2 cellular contexts compared by ENCODE assay signal in the genomic region with DNA sequence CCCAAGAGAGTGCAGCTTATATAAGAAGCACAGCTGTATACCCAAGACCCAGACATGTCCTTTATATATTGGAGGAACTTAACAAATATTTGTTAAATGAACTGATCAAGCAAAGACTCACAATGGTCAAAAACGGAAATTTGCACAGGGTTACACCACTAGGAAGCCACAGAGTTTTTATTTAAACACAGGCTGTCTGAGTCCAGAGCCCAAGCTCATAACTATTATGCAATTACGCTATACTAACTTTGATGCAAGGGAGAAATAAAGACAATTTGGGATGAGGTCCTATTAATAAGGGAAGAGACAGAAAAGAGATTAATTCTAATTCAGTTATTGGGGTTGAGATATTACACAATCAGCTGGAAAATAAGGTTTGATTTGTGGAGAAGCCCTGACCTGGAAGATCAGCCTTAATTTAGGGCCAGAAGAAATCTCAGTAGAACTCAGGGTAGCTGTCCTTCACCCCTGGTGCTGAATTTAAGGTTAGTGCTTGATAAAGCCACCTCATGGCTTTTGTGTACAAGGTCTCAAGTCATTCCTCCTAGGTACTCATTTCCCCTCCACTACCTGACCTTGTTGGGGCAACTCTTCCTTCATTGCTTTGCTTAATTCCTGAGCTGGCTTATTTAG.
A peak's percentile ranks its signal among the peaks of the same experiment; 100 is the strongest.
TF ChIP-seq lines count a peak whose summit lies in the region.

No MANE protein-coding gene starts in this region.

TF ChIP-seq in HepG2, 621 proteins besides CTCF, POLR2A, EP300 and RAD21 (continues in another document):
- no peak for TF ChIP-seq FIP1L1 (IDR thresholded peaks at IDR 0.05; ENCODE audit: borderline replicate concordance, insufficient read depth, low read depth, low read length)
- peak; percentile 92 for TF ChIP-seq GFI1 (CRISPR knock-in tag; IDR thresholded peaks at IDR 0.05; ENCODE audit: borderline replicate concordance)
- TF ChIP-seq ZFP90 (CRISPR knock-in tag; IDR thresholded peaks at IDR 0.05; ENCODE audit: borderline replicate concordance) = no peak
- no peak for TF ChIP-seq BORCS8-MEF2B (CRISPR knock-in tag; IDR thresholded peaks at IDR 0.05)
- TF ChIP-seq REL (CRISPR knock-in tag; conservative IDR thresholded peaks at IDR 0.05) = no peak
- TF ChIP-seq DNMT3B (CRISPR knock-in tag; conservative IDR thresholded peaks at IDR 0.05) = 0 out of 2 replicates have a peak, but pooled peaks have one; percentile 33
- TF ChIP-seq, protein P1, sequence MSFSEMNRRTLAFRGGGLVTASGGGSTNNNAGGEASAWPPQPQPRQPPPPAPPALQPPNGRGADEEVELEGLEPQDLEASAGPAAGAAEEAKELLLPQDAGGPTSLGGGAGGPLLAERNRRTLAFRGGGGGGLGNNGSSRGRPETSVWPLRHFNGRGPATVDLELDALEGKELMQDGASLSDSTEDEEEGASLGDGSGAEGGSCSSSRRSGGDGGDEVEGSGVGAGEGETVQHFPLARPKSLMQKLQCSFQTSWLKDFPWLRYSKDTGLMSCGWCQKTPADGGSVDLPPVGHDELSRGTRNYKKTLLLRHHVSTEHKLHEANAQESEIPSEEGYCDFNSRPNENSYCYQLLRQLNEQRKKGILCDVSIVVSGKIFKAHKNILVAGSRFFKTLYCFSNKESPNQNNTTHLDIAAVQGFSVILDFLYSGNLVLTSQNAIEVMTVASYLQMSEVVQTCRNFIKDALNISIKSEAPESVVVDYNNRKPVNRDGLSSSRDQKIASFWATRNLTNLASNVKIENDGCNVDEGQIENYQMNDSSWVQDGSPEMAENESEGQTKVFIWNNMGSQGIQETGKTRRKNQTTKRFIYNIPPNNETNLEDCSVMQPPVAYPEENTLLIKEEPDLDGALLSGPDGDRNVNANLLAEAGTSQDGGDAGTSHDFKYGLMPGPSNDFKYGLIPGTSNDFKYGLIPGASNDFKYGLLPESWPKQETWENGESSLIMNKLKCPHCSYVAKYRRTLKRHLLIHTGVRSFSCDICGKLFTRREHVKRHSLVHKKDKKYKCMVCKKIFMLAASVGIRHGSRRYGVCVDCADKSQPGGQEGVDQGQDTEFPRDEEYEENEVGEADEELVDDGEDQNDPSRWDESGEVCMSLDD (CRISPR knock-in tag; IDR thresholded peaks at IDR 0.05; ENCODE audit: borderline replicate concordance) = no peak
- TF ChIP-seq, protein P2, sequence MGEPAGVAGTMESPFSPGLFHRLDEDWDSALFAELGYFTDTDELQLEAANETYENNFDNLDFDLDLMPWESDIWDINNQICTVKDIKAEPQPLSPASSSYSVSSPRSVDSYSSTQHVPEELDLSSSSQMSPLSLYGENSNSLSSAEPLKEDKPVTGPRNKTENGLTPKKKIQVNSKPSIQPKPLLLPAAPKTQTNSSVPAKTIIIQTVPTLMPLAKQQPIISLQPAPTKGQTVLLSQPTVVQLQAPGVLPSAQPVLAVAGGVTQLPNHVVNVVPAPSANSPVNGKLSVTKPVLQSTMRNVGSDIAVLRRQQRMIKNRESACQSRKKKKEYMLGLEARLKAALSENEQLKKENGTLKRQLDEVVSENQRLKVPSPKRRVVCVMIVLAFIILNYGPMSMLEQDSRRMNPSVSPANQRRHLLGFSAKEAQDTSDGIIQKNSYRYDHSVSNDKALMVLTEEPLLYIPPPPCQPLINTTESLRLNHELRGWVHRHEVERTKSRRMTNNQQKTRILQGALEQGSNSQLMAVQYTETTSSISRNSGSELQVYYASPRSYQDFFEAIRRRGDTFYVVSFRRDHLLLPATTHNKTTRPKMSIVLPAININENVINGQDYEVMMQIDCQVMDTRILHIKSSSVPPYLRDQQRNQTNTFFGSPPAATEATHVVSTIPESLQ (CRISPR knock-in tag; conservative IDR thresholded peaks at IDR 0.05) = no peak
- no peak for TF ChIP-seq ATF7-NPFF (CRISPR knock-in tag; IDR thresholded peaks at IDR 0.05; ENCODE audit: low read depth)
- TF ChIP-seq ZNF674 (CRISPR knock-in tag; IDR thresholded peaks at IDR 0.05; ENCODE audit: low read depth) = no peak
- TF ChIP-seq ZNF292 (CRISPR knock-in tag; IDR thresholded peaks at IDR 0.05; ENCODE audit: borderline replicate concordance, low read depth) = no peak
- TF ChIP-seq AGO1 (IDR thresholded peaks at IDR 0.05; ENCODE audit: low read depth, low read length, poor library complexity, severe bottlenecking) = no peak
- TF ChIP-seq SRSF1 (optimal IDR thresholded peaks at IDR 0.05; ENCODE audit: low read depth, low read length) = no peak
- TF ChIP-seq ZNF12 (CRISPR knock-in tag; IDR thresholded peaks at IDR 0.05) = peak; percentile 56; the same call in 1 of the 2 replicates
- no peak for TF ChIP-seq RORA (CRISPR knock-in tag; IDR thresholded peaks at IDR 0.05)
- no peak for TF ChIP-seq ZNF850 (CRISPR knock-in tag; conservative IDR thresholded peaks at IDR 0.05)
- TF ChIP-seq RCOR2 (CRISPR knock-in tag; IDR thresholded peaks at IDR 0.05) = no peak
- no peak for TF ChIP-seq RXRB (CRISPR knock-in tag; IDR thresholded peaks at IDR 0.05; ENCODE audit: borderline replicate concordance)
- no peak for TF ChIP-seq CC2D1A (CRISPR knock-in tag; IDR thresholded peaks at IDR 0.05)
- TF ChIP-seq, protein P3, sequence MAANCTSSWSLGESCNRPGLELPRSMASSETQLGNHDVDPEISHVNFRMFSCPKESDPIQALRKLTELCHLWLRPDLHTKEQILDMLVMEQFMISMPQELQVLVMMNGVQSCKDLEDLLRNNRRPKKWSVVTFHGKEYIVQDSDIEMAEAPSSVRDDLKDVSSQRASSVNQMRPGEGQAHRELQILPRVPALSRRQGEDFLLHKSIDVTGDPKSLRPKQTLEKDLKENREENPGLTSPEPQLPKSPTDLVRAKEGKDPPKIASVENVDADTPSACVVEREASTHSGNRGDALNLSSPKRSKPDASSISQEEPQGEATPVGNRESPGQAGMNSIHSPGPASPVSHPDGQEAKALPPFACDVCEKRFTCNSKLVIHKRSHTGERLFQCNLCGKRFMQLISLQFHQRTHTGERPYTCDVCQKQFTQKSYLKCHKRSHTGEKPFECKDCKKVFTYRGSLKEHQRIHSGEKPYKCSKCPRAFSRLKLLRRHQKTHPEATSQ (CRISPR knock-in tag; IDR thresholded peaks at IDR 0.05; ENCODE audit: borderline replicate concordance) = no peak
- no peak for TF ChIP-seq KLF13 (CRISPR knock-in tag; IDR thresholded peaks at IDR 0.05)
- TF ChIP-seq ZNF563 (CRISPR knock-in tag; IDR thresholded peaks at IDR 0.05) = no peak; the same call in 1 of the 2 replicates
- TF ChIP-seq, protein P4, sequence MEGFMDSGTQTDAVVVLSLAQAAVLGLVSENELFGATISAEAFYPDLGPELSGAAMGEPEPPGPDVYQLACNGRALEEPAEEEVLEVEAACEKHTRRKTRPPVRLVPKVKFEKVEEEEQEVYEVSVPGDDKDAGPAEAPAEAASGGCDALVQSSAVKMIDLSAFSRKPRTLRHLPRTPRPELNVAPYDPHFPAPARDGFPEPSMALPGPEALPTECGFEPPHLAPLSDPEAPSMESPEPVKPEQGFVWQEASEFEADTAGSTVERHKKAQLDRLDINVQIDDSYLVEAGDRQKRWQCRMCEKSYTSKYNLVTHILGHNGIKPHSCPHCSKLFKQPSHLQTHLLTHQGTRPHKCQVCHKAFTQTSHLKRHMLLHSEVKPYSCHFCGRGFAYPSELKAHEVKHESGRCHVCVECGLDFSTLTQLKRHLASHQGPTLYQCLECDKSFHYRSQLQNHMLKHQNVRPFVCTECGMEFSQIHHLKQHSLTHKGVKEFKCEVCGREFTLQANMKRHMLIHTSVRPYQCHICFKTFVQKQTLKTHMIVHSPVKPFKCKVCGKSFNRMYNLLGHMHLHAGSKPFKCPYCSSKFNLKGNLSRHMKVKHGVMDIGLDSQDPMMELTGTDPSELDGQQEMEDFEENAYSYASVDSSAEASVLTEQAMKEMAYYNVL (CRISPR knock-in tag; IDR thresholded peaks at IDR 0.05; ENCODE audit: borderline replicate concordance) = no peak
- TF ChIP-seq GATAD2A (CRISPR knock-in tag; IDR thresholded peaks at IDR 0.05) = peak; percentile 5; the same call in 1 of the 2 replicates
- no peak for TF ChIP-seq ZMYM3 (CRISPR knock-in tag; IDR thresholded peaks at IDR 0.05)

TF ChIP-seq in H1, 55 proteins besides CTCF, POLR2A, EP300 and RAD21:
- no peak for TF ChIP-seq CBX8 (IDR thresholded peaks at IDR 0.05; ENCODE audit: borderline replicate concordance, low read depth, low read length)
- peak; percentile 65 to 82; a peak in 3 of 4 replicates for TF ChIP-seq SIN3A (conservative IDR thresholded peaks at IDR 0.05 in 1 of 2, IDR thresholded peaks at IDR 0.05 in 1 of 2; ENCODE audit: low read depth in 1 of 2, low read length in 2 of 2)
TF ChIP-seq in H1: peak in this region for 1.
